ENCODE assay signal across 9 cellular contexts in the genomic region with DNA sequence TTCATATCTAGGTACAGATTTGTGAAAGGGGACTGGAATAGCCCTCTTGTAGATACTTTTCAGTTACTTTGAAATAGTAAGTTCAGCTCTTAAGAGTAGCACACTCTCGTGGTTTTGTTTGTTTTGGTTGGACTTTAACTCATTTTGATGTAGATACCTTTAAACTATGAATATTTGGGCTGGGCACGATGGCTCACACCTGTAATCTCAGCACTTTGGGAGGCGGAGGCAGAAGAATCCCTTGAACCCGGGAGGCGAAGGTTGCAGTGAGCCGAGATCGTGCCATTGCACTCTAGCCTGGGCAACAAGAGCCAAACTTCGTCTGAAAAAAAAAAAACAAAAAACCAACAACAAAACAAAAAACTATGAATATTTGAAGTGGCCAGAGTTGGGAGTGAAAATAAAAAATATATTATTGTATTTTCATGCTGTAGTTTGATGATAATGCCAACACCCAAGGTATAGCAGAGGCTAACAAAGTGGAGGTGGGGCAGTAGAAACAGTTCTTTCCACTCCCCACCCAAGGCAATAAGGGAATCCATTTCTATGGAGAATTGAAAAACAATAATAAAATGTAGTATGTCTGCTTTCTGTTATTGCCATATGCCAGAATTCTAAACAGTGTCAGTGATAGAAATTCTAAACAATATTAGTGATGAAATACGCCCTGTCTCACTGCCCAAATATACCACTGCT. TPM values are rescaled to one million over a fixed set of nuclear protein-coding genes. Genes with fewer than 3 reads are reported as not detected.
DNase-seq lines count a peak whose midpoint lies in the region; ATAC-seq and TF ChIP-seq lines count a peak whose summit lies in the region.
"Had no signal": no experiment of that assay in that cellular context is flagged by ENCODE, and none has a peak within 500 bp of the region (broad histone marks: within the 10 kb centered on the region; RNA-seq: fewer than 3 reads in every experiment).

No MANE protein-coding gene starts in this region.

- no peaks in the 10 kb centered on the region for H3K9me3 ChIP-seq in CD4-positive, CD25-positive, alpha-beta regulatory T cell (ENCODE audit: control insufficient read depth in 2 of 2, low read length in 2 of 2)
- H3K9me3 ChIP-seq in MM.1S (replicated peaks; ENCODE audit: insufficient read depth, low read length): no peaks in the 10 kb centered on the region
- H3K9me3 ChIP-seq in endocrine pancreas (ENCODE audit: control insufficient read depth, low read length): no peaks in the 10 kb centered on the region
- no peaks in the 10 kb centered on the region for H3K9me3 ChIP-seq in osteoblast (ENCODE audit: low read depth, low read length)

- peaks cover 26% of the 10 kb centered on the region for H3K4me1 ChIP-seq in CD4-positive, CD25-positive, alpha-beta regulatory T cell (ENCODE audit: control insufficient read depth, insufficient read depth, low read length, poor library complexity, severe bottlenecking)
- H3K4me1 ChIP-seq in MM.1S (ENCODE audit: low read length) (peaks cover 10% of the 10 kb centered on the region), endocrine pancreas (ENCODE audit: control insufficient read depth, insufficient read depth, low read length) (peaks cover 24% of the 10 kb centered on the region), osteoblast (ENCODE audit: insufficient read depth, low read length) (peaks cover 32% of the 10 kb centered on the region)

- TF ChIP-seq CTCF in MM.1S (IDR thresholded peaks at IDR 0.05; ENCODE audit: low read length) (no peak), osteoblast (IDR thresholded peaks at IDR 0.05; ENCODE audit: extremely low read depth, low read depth, low read length) (no peak)

- H3K27me3 Mint-ChIP-seq in CD4-positive, CD25-positive, alpha-beta regulatory T cell: peaks cover 4% of the 10 kb centered on the region

- peaks cover 3% of the 10 kb centered on the region; the same call in 1 of the 2 replicates for H4K20me1 ChIP-seq in MM.1S (ENCODE audit: insufficient read depth, low read length)
- peaks cover 16% of the 10 kb centered on the region for H4K20me1 ChIP-seq in osteoblast (ENCODE audit: insufficient read depth, low read length)

- no peak for DNase-seq in CD4-positive, CD25-positive, alpha-beta regulatory T cell
- no peak for DNase-seq in MM.1S
- no peak for DNase-seq in osteoblast (ENCODE audit: insufficient read length, low spot score, missing footprints)
- no peak for DNase-seq in MV-4-11 (lab: John Stamatoyannopoulos, UW)
- no peak for DNase-seq in amygdala (lab: John Stamatoyannopoulos, UW)
- DNase-seq: NCI-H1694 treated with DMSO at 0.1 percent for 48 hours had no signal

- H3K4me2 ChIP-seq in MM.1S (ENCODE audit: low read depth, low read length) (peak overlapping the region; percentile 70), osteoblast (ENCODE audit: insufficient read depth, low read length) (peak overlapping the region; percentile 84)

- peaks cover 1% of the 10 kb centered on the region for H3K27me3 ChIP-seq in CD4-positive, CD25-positive, alpha-beta regulatory T cell (ENCODE audit: control insufficient read depth, insufficient read depth, low read length)
- H3K27me3 ChIP-seq in MM.1S (replicated peaks; ENCODE audit: insufficient read depth, low read length) (no peaks in the 10 kb centered on the region), endocrine pancreas (ENCODE audit: control insufficient read depth, insufficient read depth, low read length) (no peaks in the 10 kb centered on the region), osteoblast (ENCODE audit: insufficient read depth, low read length) (no peaks in the 10 kb centered on the region)

- H2AFZ ChIP-seq in MM.1S (ENCODE audit: low read length) (no peak overlapping the region), osteoblast (ENCODE audit: low read length) (no peak overlapping the region)

- no peak overlapping the region for H3K27ac ChIP-seq in CD4-positive, CD25-positive, alpha-beta regulatory T cell (ENCODE audit: insufficient read depth, low read length, poor library complexity, severe bottlenecking)
- no peak overlapping the region for H3K27ac ChIP-seq in MM.1S (ENCODE audit: low read length)
- peak overlapping the region; percentile 86 for H3K27ac ChIP-seq in osteoblast (ENCODE audit: low read depth, low read length)

- H3K9me2 ChIP-seq in MM.1S (replicated peaks; ENCODE audit: insufficient read depth, low read length): no peaks in the 10 kb centered on the region

- H3K79me2 ChIP-seq in MM.1S (ENCODE audit: low read length) (peaks cover 66% of the 10 kb centered on the region), osteoblast (ENCODE audit: insufficient read depth, low read length) (peaks cover 64% of the 10 kb centered on the region)

- peak overlapping the region; percentile 97; the same call in 1 of the 2 replicates for H3K9ac ChIP-seq in MM.1S (ENCODE audit: low read length)
- peak overlapping the region; percentile 16 for H3K9ac ChIP-seq in endocrine pancreas (ENCODE audit: control insufficient read depth, insufficient read depth, low read length)

- H3K4me3 ChIP-seq in CD4-positive, CD25-positive, alpha-beta regulatory T cell (ENCODE audit: low read depth, low read length): peak overlapping the region; percentile 92
- H3K4me3 ChIP-seq in MM.1S (ENCODE audit: low read length) (peak overlapping the region; percentile 86), endocrine pancreas (ENCODE audit: control insufficient read depth, insufficient read depth, low read length) (peak overlapping the region; percentile 98), osteoblast (ENCODE audit: insufficient read depth, low read length) (peak overlapping the region; percentile 84)

- peak overlapping the region in 2 of 3 donors; percentile 47 to 85 for H3K27ac Mint-ChIP-seq in CD4-positive, CD25-positive, alpha-beta regulatory T cell

- ATAC-seq in CD4-positive, CD25-positive, alpha-beta regulatory T cell (ENCODE audit: low read depth in 2 of 2): no peak
- ATAC-seq in GM18867 (IDR thresholded peaks at IDR 0.05; ENCODE audit: unreplicated experiment) (no peak), GM18498 (IDR thresholded peaks at IDR 0.05; ENCODE audit: unreplicated experiment) (no peak)

- H3F3A ChIP-seq in MM.1S (ENCODE audit: insufficient read depth, low read length): peaks cover 13% of the 10 kb centered on the region

- peaks cover 3% of the 10 kb centered on the region for H3K36me3 Mint-ChIP-seq in CD4-positive, CD25-positive, alpha-beta regulatory T cell

- peaks cover 34 to 61% (median 46%) of the 10 kb centered on the region in 4 donors for H3K4me1 Mint-ChIP-seq in CD4-positive, CD25-positive, alpha-beta regulatory T cell

- H3K9me3 Mint-ChIP-seq in CD4-positive, CD25-positive, alpha-beta regulatory T cell: peaks cover 0 to 2% (median 0%) of the 10 kb centered on the region in 7 donors

- peak overlapping the region; percentile 96 to 100 (median 98) for H3K4me3 Mint-ChIP-seq in CD4-positive, CD25-positive, alpha-beta regulatory T cell

- H3K36me3 ChIP-seq in CD4-positive, CD25-positive, alpha-beta regulatory T cell (ENCODE audit: control insufficient read depth, insufficient read depth, low read length): peaks cover 8% of the 10 kb centered on the region
- no peaks in the 10 kb centered on the region; the same call in 1 of the 2 replicates for H3K36me3 ChIP-seq in MM.1S (replicated peaks; ENCODE audit: insufficient read depth, low read length)
- H3K36me3 ChIP-seq in endocrine pancreas (ENCODE audit: control insufficient read depth, insufficient read depth, low read length): no peaks in the 10 kb centered on the region
- no peaks in the 10 kb centered on the region for H3K36me3 ChIP-seq in osteoblast (ENCODE audit: insufficient read depth, low read length)

RNA-seq across cellular contexts. Expression of a gene that starts 1.7 kb away (rescaled TPM):
- 45.7 TPM for total RNA-seq in CD4-positive, CD25-positive, alpha-beta regulatory T cell
- polyA plus RNA-seq in CD4-positive, CD25-positive, alpha-beta regulatory T cell: 1 to 10 TPM; 3.8 to 5.1 (median 4.7) TPM
- total RNA-seq in osteoblast: 10.9 and 15.3 TPM in 2 replicates
